Comparison of ENCODE assay signal across 1 cellular context in genomic region chr1:151790071-151790939, GRCh38.
TF ChIP-seq lines count a peak whose summit lies in the region.

Gene TDRKH (minus strand): TSS chr1:151790500. CDS start chr1:151783022, 7,478 bp downstream.

TF ChIP-seq in SK-N-SH treated with all-trans-retinoic acid at 6 μM for 48 hours, 23 proteins besides CTCF, POLR2A, EP300 and RAD21 (continued from another document):
- TF ChIP-seq RARB (CRISPR knock-in tag; IDR thresholded peaks at IDR 0.05) (no peak), ZNF8 (CRISPR knock-in tag; IDR thresholded peaks at IDR 0.05) (no peak), SNAI2 (CRISPR knock-in tag; IDR thresholded peaks at IDR 0.05) (peak; percentile 100), ZC3H10 (CRISPR knock-in tag; IDR thresholded peaks at IDR 0.05) (no peak), ZNF70 (CRISPR knock-in tag; IDR thresholded peaks at IDR 0.05) (no peak), ESRRG (CRISPR knock-in tag; IDR thresholded peaks at IDR 0.05) (no peak), ZNF565 (CRISPR knock-in tag; conservative IDR thresholded peaks at IDR 0.05; ENCODE audit: low read depth) (no peak), ISL1 (CRISPR knock-in tag; IDR thresholded peaks at IDR 0.05) (no peak), TCF4 (CRISPR knock-in tag; IDR thresholded peaks at IDR 0.05; ENCODE audit: borderline replicate concordance) (peak; percentile 43; the same call in 1 of the 2 replicates), PATZ1 (CRISPR knock-in tag; IDR thresholded peaks at IDR 0.05; ENCODE audit: borderline replicate concordance) (no peak)
